Comparison of ENCODE assay signal across 11 cellular contexts in genomic region chr15:66775127-66776105, GRCh38.
DNase-seq lines count a peak whose midpoint lies in the region; ATAC-seq, FAIRE-seq and TF ChIP-seq lines count a peak whose summit lies in the region.
"Had no signal": no experiment of that assay in that cellular context is flagged by ENCODE, and none has a peak within 500 bp of the region (broad histone marks: within the 10 kb centered on the region; RNA-seq: fewer than 3 reads in every experiment).

No MANE protein-coding gene starts in this region.

- H3K4me1 Mint-ChIP-seq in T-helper 17 cell: no peaks in the 10 kb centered on the region
- no peaks in the 10 kb centered on the region for H3K4me1 Mint-ChIP-seq in activated CD8-positive, alpha-beta T cell treated with anti-CD3 and anti-CD28 coated beads for 36 hours (ENCODE audit: low read depth)
- H3K4me1 Mint-ChIP-seq: central memory CD8-positive, alpha-beta T cell had no signal

- peak overlapping the region; percentile 77 for H3K4ac ChIP-seq in trophoblast cell (ENCODE audit: low read depth, low read length)

- no peak overlapping the region for H4K12ac ChIP-seq in trophoblast cell (ENCODE audit: low read depth, low read length)

- H3K4me1 ChIP-seq in cardiac muscle cell (ENCODE audit: low read depth) (peaks cover 83% of the 10 kb centered on the region), trophoblast cell (ENCODE audit: control insufficient read depth in 1 of 2, insufficient read depth in 2 of 2, low read length in 2 of 2) (peaks cover 44 to 60% of the 10 kb centered on the region in 2 experiments)

- H3K4me3 ChIP-seq in AG10803 (ENCODE audit: low read length) (no peak overlapping the region), cardiac muscle cell (no peak overlapping the region), trophoblast cell (ENCODE audit: low read depth, low read length) (no peak overlapping the region)

- TF ChIP-seq CTCF in AG10803 (conservative IDR thresholded peaks at IDR 0.05; ENCODE audit: low read length) (no peak), cardiac muscle cell (IDR thresholded peaks at IDR 0.05; ENCODE audit: low read depth, low read length) (no peak)
- no peak for TF ChIP-seq CTCF in activated CD8-positive, alpha-beta T cell treated with anti-CD3 and anti-CD28 coated beads for 36 hours (IDR thresholded peaks at IDR 0.05)

- WGBS in trophoblast cell (ENCODE audit: extremely low coverage, insufficient coverage, insufficient read length): no CpG with 5 or more reads among the region's 18 CpGs

- H2AK5ac ChIP-seq in trophoblast cell (ENCODE audit: low read length): no peak overlapping the region

- no peak for FAIRE-seq in RCC 7860 (lab: Jason Lieb, UNC)

- H3K27me3 ChIP-seq in cardiac muscle cell: no peaks in the 10 kb centered on the region
- H3K27me3 ChIP-seq in trophoblast cell (ENCODE audit: insufficient read depth, low read length): no peaks in the 10 kb centered on the region

- no peak overlapping the region for H3K23ac ChIP-seq in trophoblast cell (ENCODE audit: low read length)

- H3K36me3 Mint-ChIP-seq in T-helper 17 cell (ENCODE audit: low read depth): no peaks in the 10 kb centered on the region
- no peaks in the 10 kb centered on the region for H3K36me3 Mint-ChIP-seq in activated CD8-positive, alpha-beta T cell treated with anti-CD3 and anti-CD28 coated beads for 36 hours (ENCODE audit: low read depth)

- ATAC-seq in HG02981 (IDR thresholded peaks at IDR 0.05; ENCODE audit: unreplicated experiment) (no peak), T-helper 17 cell (no peak)
- no peak for ATAC-seq in activated CD8-positive, alpha-beta T cell treated with anti-CD3 and anti-CD28 coated beads for 36 hours

- H3K9me3 Mint-ChIP-seq in activated CD8-positive, alpha-beta T cell treated with anti-CD3 and anti-CD28 coated beads for 36 hours: no peaks in the 10 kb centered on the region
- H3K9me3 Mint-ChIP-seq: activated T-helper 2 cell treated with anti-CD3 and anti-CD28 coated beads, Interferon-gamma antibody, Interleukin-2, Interleukin-4, amounts not matched to agents 10 μg/mL and 5 μg/mL and 100 μg/mL, durations not matched to agents 14 hours and 24 hours and 36 hours; central memory CD8-positive, alpha-beta T cell had no signal

- H3K14ac ChIP-seq in trophoblast cell (ENCODE audit: low read length): peak overlapping the region; percentile 36

- peaks cover 17% of the 10 kb centered on the region for H3K79me1 ChIP-seq in trophoblast cell (ENCODE audit: low read length)

- H3K36me3 ChIP-seq in cardiac muscle cell (peaks cover 7% of the 10 kb centered on the region), trophoblast cell (ENCODE audit: control insufficient read depth in 1 of 2, insufficient read depth in 2 of 2, low read length in 2 of 2) (peaks cover 47 to 67% of the 10 kb centered on the region in 2 experiments)

- H3K9me3 ChIP-seq in cardiac muscle cell (ENCODE audit: low read depth) (no peaks in the 10 kb centered on the region), trophoblast cell (ENCODE audit: insufficient read depth, low read depth, low read length) (peaks cover 2% of the 10 kb centered on the region), T-helper 17 cell (ENCODE audit: control insufficient read depth, low read length, poor library complexity, severe bottlenecking) (no peaks in the 10 kb centered on the region)

- CTCF ChIA-PET in activated CD8-positive, alpha-beta T cell treated with anti-CD3 and anti-CD28 coated beads for 36 hours (lab: Charles Lee): interaction anchor here (0.8 to 1.7 kb wide), 6 partner anchors 9 to 171 kb away, joined by 3 to 11 read pairs (median 4); no protein-coding TSS in a partner anchor

- POLR2A ChIA-PET in activated CD8-positive, alpha-beta T cell treated with anti-CD3 and anti-CD28 coated beads for 36 hours (lab: Charles Lee): no interaction called here

- peaks cover 18% of the 10 kb centered on the region for H3K27me3 Mint-ChIP-seq in T-helper 17 cell
- H3K27me3 Mint-ChIP-seq in activated CD8-positive, alpha-beta T cell treated with anti-CD3 and anti-CD28 coated beads for 36 hours: no peaks in the 10 kb centered on the region

- no peak overlapping the region for H4K91ac ChIP-seq in trophoblast cell (ENCODE audit: low read depth, low read length)

- H2BK12ac ChIP-seq in trophoblast cell (ENCODE audit: low read length): peak overlapping the region; percentile 16

- H2BK5ac ChIP-seq in trophoblast cell (ENCODE audit: low read depth, low read length, poor library complexity): no peak overlapping the region

- peak overlapping the region; percentile 62 for H3K18ac ChIP-seq in trophoblast cell (ENCODE audit: low read length)

- H3K4me3 Mint-ChIP-seq in T-helper 17 cell: no peak overlapping the region
- H3K4me3 Mint-ChIP-seq in activated CD8-positive, alpha-beta T cell treated with anti-CD3 and anti-CD28 coated beads for 36 hours: no peak overlapping the region
- H3K4me3 Mint-ChIP-seq: central memory CD8-positive, alpha-beta T cell had no signal

- intact Hi-C loops in activated CD8-positive, alpha-beta T cell treated with anti-CD3 and anti-CD28 coated beads for 36 hours (cut with micrococcal nuclease): loop anchor here (10.0 kb wide), 1 partner anchor 171 kb away; no protein-coding TSS in a partner anchor

- H3K79me2 ChIP-seq in trophoblast cell (ENCODE audit: control insufficient read depth, insufficient read depth, low read length, poor library complexity): peaks cover 10% of the 10 kb centered on the region

- no peak overlapping the region for H4K8ac ChIP-seq in trophoblast cell (ENCODE audit: low read depth, low read length)

- peak; percentile 25 for DNase-seq in AG10803 (ENCODE audit: low read depth)
- DNase-seq in RCC 7860 (ENCODE audit: low spot score): peak; percentile 29
- DNase-seq in cardiac muscle cell (ENCODE audit: low read depth in 1 of 2, low spot score in 1 of 2): peak in 1 of 2 donors; percentile 70
- DNase-seq in trophoblast cell: no peak
- DNase-seq in T-helper 17 cell: no peak
- no peak for DNase-seq in activated CD8-positive, alpha-beta T cell treated with anti-CD3 and anti-CD28 coated beads for 36 hours
- no peak for DNase-seq in SK-N-DZ (ENCODE audit: low spot score)
- DNase-seq: NCI-H1694 had no signal

- no peak overlapping the region for H2BK120ac ChIP-seq in trophoblast cell (ENCODE audit: insufficient read depth, low read length, poor library complexity)

- H2AFZ ChIP-seq in trophoblast cell (ENCODE audit: insufficient read depth, low read length, poor library complexity): no peak overlapping the region

- H3K27ac Mint-ChIP-seq in T-helper 17 cell: no peak overlapping the region
- H3K27ac Mint-ChIP-seq in activated CD8-positive, alpha-beta T cell treated with anti-CD3 and anti-CD28 coated beads for 36 hours: no peak overlapping the region
- H3K27ac Mint-ChIP-seq: activated T-helper 2 cell treated with anti-CD3 and anti-CD28 coated beads, Interferon-gamma antibody, Interleukin-2, Interleukin-4, amounts not matched to agents 10 μg/mL and 5 μg/mL and 100 μg/mL, durations not matched to agents 14 hours and 24 hours and 36 hours had no signal

- no peak overlapping the region for H3K9ac ChIP-seq in trophoblast cell (ENCODE audit: low read length)

- H3K27ac ChIP-seq in cardiac muscle cell (peak overlapping the region; percentile 89), trophoblast cell (ENCODE audit: low read depth, low read length) (no peak overlapping the region)

- H3K4me2 ChIP-seq in trophoblast cell (ENCODE audit: low read length): no peak overlapping the region

Comparison
In these comparisons a context has a peak if more than half of its experiments do, and no peak if none do; other contexts are left out.
1. DNase-seq: peak in AG10803 (single experiment) and RCC 7860 (single experiment); none in trophoblast cell (0 of 2), T-helper 17 cell (0 of 3), activated CD8-positive, alpha-beta T cell treated with anti-CD3 and anti-CD28 coated beads for 36 hours (single experiment) and SK-N-DZ (single experiment).